In genomic region chr2:207792244-207792785, GRCh38 we compare ENCODE assay signal across 7 cellular contexts. TPM values are rescaled to one million over a fixed set of nuclear protein-coding genes. Genes with fewer than 3 reads are reported as not detected.
DNase-seq lines count a peak whose midpoint lies in the region; ATAC-seq and TF ChIP-seq lines count a peak whose summit lies in the region.

No MANE protein-coding gene starts in this region.

- H3K4me3 Mint-ChIP-seq in HFFc6 (no peak overlapping the region), type B pancreatic cell (no peak overlapping the region)

- H3K4me1 Mint-ChIP-seq in HFFc6 (ENCODE audit: low read depth) (peaks cover 25% of the 10 kb centered on the region), type B pancreatic cell (ENCODE audit: unreplicated experiment) (peaks cover 9% of the 10 kb centered on the region)

- no peaks in the 10 kb centered on the region for H3K36me3 Mint-ChIP-seq in HFFc6 (ENCODE audit: low read depth)
- H3K36me3 Mint-ChIP-seq in type B pancreatic cell, result no peaks in the 10 kb centered on the region

- DNase-seq in HFFc6 (peak; percentile 51), RKO (ENCODE audit: low spot score) (peak; percentile 56), foreskin melanocyte (peak; percentile 20), type B pancreatic cell (ENCODE audit: extremely low spot score, unreplicated experiment) (no peak), NCI-H1417 (lab: John Stamatoyannopoulos, UW) (no peak), Ammon's horn (ENCODE audit: low spot score) (no peak)

- TF ChIP-seq CTCF in HFFc6 (IDR thresholded peaks at IDR 0.05), result no peak
- no peak for TF ChIP-seq CTCF in type B pancreatic cell (conservative IDR thresholded peaks at IDR 0.05)

- no peak for ATAC-seq in HG03196 (IDR thresholded peaks at IDR 0.05; ENCODE audit: unreplicated experiment)

- H3K27ac Mint-ChIP-seq in HFFc6 (peak overlapping the region; percentile 79), type B pancreatic cell (peak overlapping the region; percentile 46)

- no peaks in the 10 kb centered on the region for H3K9me3 Mint-ChIP-seq in HFFc6
- no peaks in the 10 kb centered on the region for H3K9me3 Mint-ChIP-seq in type B pancreatic cell

- peaks cover 6% of the 10 kb centered on the region; the same call in 1 of the 2 replicates for H3K27me3 Mint-ChIP-seq in HFFc6 (ENCODE audit: insufficient read depth)
- H3K27me3 Mint-ChIP-seq in type B pancreatic cell, result no peaks in the 10 kb centered on the region

RNA-seq across cellular contexts. Expression of gene FZD5, which starts 22.6 kb away (rescaled TPM):
- 1 to 10 TPM in 4 of 6 experiments, under 1 TPM in 2; 0.64 to 1.4 (median 1.2) TPM for total RNA-seq in HFFc6 (2021; fragmentation: NEBNext Ultra II Directional; extraction: Animal tissue kit (Norgen Biotek cat#: 25700))
- total RNA-seq in type B pancreatic cell (ENCODE audit: low replicate concordance), result 10.8 and 15.1 TPM in 2 replicates

Comparison
In these comparisons a context has a peak if more than half of its experiments do, and no peak if none do; other contexts are left out.
1. DNase-seq: peak in HFFc6 (single experiment), RKO (single experiment) and foreskin melanocyte (single experiment); none in type B pancreatic cell (single experiment), NCI-H1417 (0 of 3) and Ammon's horn (single experiment).